In the genomic region with DNA sequence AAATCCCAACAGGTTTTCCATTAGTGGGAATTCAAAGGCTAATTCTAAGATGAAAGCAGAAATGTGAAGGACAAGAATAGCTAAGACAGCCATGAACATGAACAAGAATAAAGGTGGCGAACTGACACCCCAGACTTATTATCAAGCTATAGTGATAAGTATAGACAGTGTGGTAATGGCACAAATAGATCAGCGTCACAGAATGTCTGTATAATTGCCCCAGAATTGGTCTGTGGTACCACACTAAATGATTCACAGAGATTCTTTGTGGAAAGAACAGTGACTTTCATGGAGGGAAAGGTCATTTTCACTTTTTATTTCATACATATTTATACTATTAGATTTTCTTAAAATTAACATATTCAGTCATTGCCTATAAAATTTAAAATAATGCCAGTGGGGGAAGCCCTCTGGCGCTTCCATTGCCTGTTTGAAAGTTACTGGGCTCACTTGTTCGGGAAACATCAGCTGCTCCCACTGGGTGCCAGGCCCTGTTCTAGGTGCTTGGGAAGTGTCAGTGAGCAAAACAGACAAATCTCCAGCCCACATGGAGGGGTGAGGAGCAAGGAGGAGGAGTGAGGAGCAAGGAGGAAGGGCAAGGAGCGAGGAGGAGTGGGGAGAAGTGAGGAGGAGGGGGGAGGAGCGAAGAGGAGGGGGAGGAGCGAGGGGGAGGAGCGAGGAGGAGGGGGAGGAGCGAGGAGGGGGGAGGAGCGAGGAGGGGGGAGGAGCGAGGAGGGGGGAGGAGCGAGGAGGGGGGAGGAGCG, we compare ENCODE assay signal across 1 cellular context.
TF ChIP-seq lines count a peak whose summit lies in the region.

No MANE protein-coding gene starts in this region.

TF ChIP-seq in HepG2, 621 proteins besides CTCF, POLR2A, EP300 and RAD21:
- TF ChIP-seq, protein P1, sequence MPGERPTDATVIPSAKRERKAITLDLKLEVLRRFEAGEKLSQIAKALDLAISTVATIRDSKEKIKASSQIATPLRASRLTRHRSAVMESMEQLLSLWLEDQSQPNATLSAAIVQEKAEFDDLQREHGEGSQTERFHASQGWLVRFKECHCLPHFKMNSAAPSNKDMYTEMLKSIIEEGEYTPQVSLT (CRISPR knock-in tag; IDR thresholded peaks at IDR 0.05; ENCODE audit: borderline replicate concordance, low read depth): no peak
- peak; percentile 47 for TF ChIP-seq HNRNPK (IDR thresholded peaks at IDR 0.05; ENCODE audit: low read depth, low read length, poor library complexity, severe bottlenecking)
- TF ChIP-seq, protein P2, sequence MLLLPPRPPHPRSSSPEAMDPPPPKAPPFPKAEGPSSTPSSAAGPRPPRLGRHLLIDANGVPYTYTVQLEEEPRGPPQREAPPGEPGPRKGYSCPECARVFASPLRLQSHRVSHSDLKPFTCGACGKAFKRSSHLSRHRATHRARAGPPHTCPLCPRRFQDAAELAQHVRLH (CRISPR knock-in tag; IDR thresholded peaks at IDR 0.05; ENCODE audit: borderline replicate concordance, low read depth): no peak
